Comparison of ENCODE assay signal across 11 cellular contexts in genomic region chr16:81842564-81843242, GRCh38.
DNase-seq lines count a peak whose midpoint lies in the region; ATAC-seq and TF ChIP-seq lines count a peak whose summit lies in the region.
"Had no signal": no experiment of that assay in that cellular context is flagged by ENCODE, and none has a peak within 500 bp of the region (broad histone marks: within the 10 kb centered on the region; RNA-seq: fewer than 3 reads in every experiment).

No MANE protein-coding gene starts in this region.

- peak; percentile 34 for ATAC-seq in GM21381 (IDR thresholded peaks at IDR 0.05; ENCODE audit: unreplicated experiment)
- peak; percentile 73 for ATAC-seq in WTC11
- ATAC-seq in natural killer cell treated with Interleukin-12 subunit alpha and Interleukin-12 subunit beta and Interleukin-15 and Interleukin-18, amount 100 ng/mL, for 72 hours: peak; percentile 59 to 65
- ATAC-seq in GM18517 (IDR thresholded peaks at IDR 0.05; ENCODE audit: unreplicated experiment): no peak
- ATAC-seq in GM18519 (IDR thresholded peaks at IDR 0.05; ENCODE audit: low FRiP score, unreplicated experiment): no peak

- H3K27ac Mint-ChIP-seq in WTC11: no peak overlapping the region
- peak overlapping the region; percentile 60 to 76 for H3K27ac Mint-ChIP-seq in natural killer cell treated with Interleukin-12 subunit alpha and Interleukin-12 subunit beta and Interleukin-15 and Interleukin-18, amount 100 ng/mL, for 72 hours

- DNase-seq in GF-D8 (lab: John Stamatoyannopoulos, UW): peak; percentile 60
- no peak for DNase-seq in WTC11 (ENCODE audit: low spot score)
- no peak for DNase-seq in natural killer cell treated with Interleukin-12 subunit alpha and Interleukin-12 subunit beta and Interleukin-15 and Interleukin-18, amount 100 ng/mL, for 72 hours (ENCODE audit: low spot score)
- no peak for DNase-seq in D341Med (ENCODE audit: low spot score)
- DNase-seq: activated T-cell treated with anti-CD3 and anti-CD28 coated beads for 4 hours; kidney glomerular epithelial cell; SK-N-SH; stimulated activated CD4-positive, alpha-beta T cell treated with anti-CD3 and anti-CD28 coated beads, Interleukin-2, amount 100 ng/mL, for 24 hours had no signal

- no peaks in the 10 kb centered on the region for H3K36me3 Mint-ChIP-seq in WTC11
- H3K36me3 Mint-ChIP-seq in natural killer cell treated with Interleukin-12 subunit alpha and Interleukin-12 subunit beta and Interleukin-15 and Interleukin-18, amount 100 ng/mL, for 72 hours: peaks cover 5% of the 10 kb centered on the region

- peaks cover 4% of the 10 kb centered on the region; the same call in 1 of the 2 replicates for H3K9me3 Mint-ChIP-seq in WTC11
- no peaks in the 10 kb centered on the region for H3K9me3 Mint-ChIP-seq in natural killer cell treated with Interleukin-12 subunit alpha and Interleukin-12 subunit beta and Interleukin-15 and Interleukin-18, amount 100 ng/mL, for 72 hours

- no peaks in the 10 kb centered on the region for H3K27me3 Mint-ChIP-seq in WTC11 (ENCODE audit: low read depth)
- H3K27me3 Mint-ChIP-seq in natural killer cell treated with Interleukin-12 subunit alpha and Interleukin-12 subunit beta and Interleukin-15 and Interleukin-18, amount 100 ng/mL, for 72 hours: no peaks in the 10 kb centered on the region

- peaks cover 6% of the 10 kb centered on the region for H3K4me1 Mint-ChIP-seq in WTC11
- H3K4me1 Mint-ChIP-seq in natural killer cell treated with Interleukin-12 subunit alpha and Interleukin-12 subunit beta and Interleukin-15 and Interleukin-18, amount 100 ng/mL, for 72 hours (ENCODE audit: low read depth in 2 of 2): peaks cover 44 to 55% of the 10 kb centered on the region in 2 donors

- CTCF ChIA-PET in WTC11 (lab: Charles Lee): interaction anchor here (0.6 to 2.0 kb wide), 26 partner anchors 8 to 528 kb away, joined by 3 to 13 read pairs (median 4); partner anchors contain the start of gene GAN

- TF ChIP-seq CTCF in WTC11 (IDR thresholded peaks at IDR 0.05): no peak

- POLR2A ChIA-PET in WTC11 (lab: Charles Lee): no interaction called here

- no peak overlapping the region for H3K4me3 Mint-ChIP-seq in WTC11
- H3K4me3 Mint-ChIP-seq in natural killer cell treated with Interleukin-12 subunit alpha and Interleukin-12 subunit beta and Interleukin-15 and Interleukin-18, amount 100 ng/mL, for 72 hours: peak overlapping the region; percentile 87

TF ChIP-seq in WTC11, 78 proteins besides CTCF, POLR2A, EP300 and RAD21 (continues in another document):
- TF ChIP-seq MAX (CRISPR knock-in tag; IDR thresholded peaks at IDR 0.05): no peak
- TF ChIP-seq CREM (CRISPR knock-in tag; IDR thresholded peaks at IDR 0.05): no peak
- no peak for TF ChIP-seq ELF4 (CRISPR knock-in tag; IDR thresholded peaks at IDR 0.05; ENCODE audit: low read depth)
- no peak for TF ChIP-seq FOXP1 (CRISPR knock-in tag; IDR thresholded peaks at IDR 0.05; ENCODE audit: borderline replicate concordance)
- no peak for TF ChIP-seq ERG (CRISPR knock-in tag; IDR thresholded peaks at IDR 0.05)
- no peak for TF ChIP-seq MYBL2 (CRISPR knock-in tag; IDR thresholded peaks at IDR 0.05)
- no peak for TF ChIP-seq ARID4B (CRISPR knock-in tag; IDR thresholded peaks at IDR 0.05; ENCODE audit: borderline replicate concordance)
- no peak for TF ChIP-seq ZNF138 (CRISPR knock-in tag; conservative IDR thresholded peaks at IDR 0.05)
- TF ChIP-seq NFYB (CRISPR knock-in tag; conservative IDR thresholded peaks at IDR 0.05; ENCODE audit: low read depth): no peak
- no peak for TF ChIP-seq ZMAT4 (CRISPR knock-in tag; IDR thresholded peaks at IDR 0.05)
- no peak for TF ChIP-seq MLX (CRISPR knock-in tag; IDR thresholded peaks at IDR 0.05)
- TF ChIP-seq SMAD4 (CRISPR knock-in tag; IDR thresholded peaks at IDR 0.05): no peak
- TF ChIP-seq JAZF1 (CRISPR knock-in tag; IDR thresholded peaks at IDR 0.05): no peak
- TF ChIP-seq CDX4 (CRISPR knock-in tag; IDR thresholded peaks at IDR 0.05; ENCODE audit: borderline replicate concordance): no peak
- no peak for TF ChIP-seq TCF7 (CRISPR knock-in tag; IDR thresholded peaks at IDR 0.05; ENCODE audit: low read depth)

Comparison
In these comparisons a context has a peak if more than half of its experiments do, and no peak if none do; other contexts are left out.
1. ATAC-seq: peak in GM21381 (single experiment), WTC11 (single experiment) and natural killer cell treated with Interleukin-12 subunit alpha and Interleukin-12 subunit beta and Interleukin-15 and Interleukin-18, amount 100 ng/mL, for 72 hours (2 of 2); none in GM18517 (single experiment) and GM18519 (single experiment).